ENCODE assay signal across 1 cellular context in genomic region chr2:55233658-55233940, GRCh38.
TF ChIP-seq lines count a peak whose summit lies in the region.

No MANE protein-coding gene starts in this region.

TF ChIP-seq in HEK293, 187 proteins besides CTCF, POLR2A, EP300 and RAD21 (continued from another document):
- TF ChIP-seq TRIM28 (IDR thresholded peaks at IDR 0.05; ENCODE audit: borderline replicate concordance, low read length) (no peak), GLI4 (tag by site-specific recombination; IDR thresholded peaks at IDR 0.05) (no peak), OSR2 (tag by site-specific recombination; IDR thresholded peaks at IDR 0.05) (no peak), ZNF654 (tag by site-specific recombination; IDR thresholded peaks at IDR 0.05; ENCODE audit: low read depth) (no peak), SCRT1 (tag by site-specific recombination; IDR thresholded peaks at IDR 0.05; ENCODE audit: borderline replicate concordance) (no peak), ZNF324 (tag by site-specific recombination; IDR thresholded peaks at IDR 0.05) (no peak), ZNF433 (tag by site-specific recombination; IDR thresholded peaks at IDR 0.05; ENCODE audit: low read depth) (no peak), EGR2 (tag by site-specific recombination; IDR thresholded peaks at IDR 0.05; ENCODE audit: low read depth) (no peak), PRDM6 (tag by site-specific recombination; IDR thresholded peaks at IDR 0.05) (no peak), ZNF16 (tag by site-specific recombination; IDR thresholded peaks at IDR 0.05; ENCODE audit: low read depth) (no peak), ZNF362 (tag by site-specific recombination; IDR thresholded peaks at IDR 0.05) (no peak), ZNF600 (tag by site-specific recombination; IDR thresholded peaks at IDR 0.05) (no peak), RBAK (tag by site-specific recombination; IDR thresholded peaks at IDR 0.05) (no peak), ZNF350 (tag by site-specific recombination; IDR thresholded peaks at IDR 0.05) (no peak)
